Comparison of ENCODE assay signal across 12 cellular contexts in genomic region chr22:23628056-23628748, GRCh38. TPM values are rescaled to one million over a fixed set of nuclear protein-coding genes. Genes with fewer than 3 reads are reported as not detected.
DNase-seq lines count a peak whose midpoint lies in the region; ATAC-seq and TF ChIP-seq lines count a peak whose summit lies in the region.
"Not testable (repeated sequence)": the region's sequence is repeated elsewhere in the genome, so short reads cannot be mapped to it uniquely, and the experiment has no call there.
"Had no signal": no experiment of that assay in that cellular context is flagged by ENCODE, and none has a peak within 500 bp of the region (broad histone marks: within the 10 kb centered on the region; RNA-seq: fewer than 3 reads in every experiment).

No MANE protein-coding gene starts in this region.

- not testable (repeated sequence) for H3K9ac ChIP-seq in IMR-90 (ENCODE audit: low read depth, low read length)

- CTCF ChIA-PET in Caco-2 (lab: Charles Lee): not testable (repeated sequence)
- CTCF ChIA-PET in IMR-90 (lab: Yijun Ruan, JAX): interaction anchor here (0.6 kb wide), 1 partner anchor 292 kb away, joined by 3 read pairs; no protein-coding TSS in a partner anchor

- not testable (repeated sequence) for H3K4me3 ChIP-seq in AG10803 (ENCODE audit: low read length); Caco-2 (ENCODE audit: low read depth, low read length); IMR-90 (ENCODE audit: insufficient read depth, low read depth, low read length)

- H3K4me1 ChIP-seq in Caco-2: peaks cover 35% of the 10 kb centered on the region
- H3K4me1 ChIP-seq in IMR-90 (ENCODE audit: control insufficient read depth, insufficient read depth, low read length): not testable (repeated sequence)

- H2BK20ac ChIP-seq in IMR-90 (ENCODE audit: low read depth, low read length): not testable (repeated sequence)

- not testable (repeated sequence) for H3K18ac ChIP-seq in IMR-90 (ENCODE audit: low read depth, low read length)

- ATAC-seq in IMR-90 (ENCODE audit: low read depth): peak; percentile 19

- not testable (repeated sequence) for H3K36me3 ChIP-seq in Caco-2 (ENCODE audit: control insufficient read depth, insufficient read depth, low read length); IMR-90 (ENCODE audit: control insufficient read depth, insufficient read depth, low read length)

- peak overlapping the region; percentile 90 for H3K27ac Mint-ChIP-seq in Caco-2 (ENCODE audit: unreplicated experiment)

- H3K9me3 ChIP-seq in Caco-2; IMR-90 (ENCODE audit: control insufficient read depth, insufficient read depth, low read length): not testable (repeated sequence)

- dilution Hi-C loops in IMR-90 (cut with HindIII; ENCODE audit: low sequenced_read_pairs, unreplicated experiment): not testable (repeated sequence)

- H3K4me1 Mint-ChIP-seq in Caco-2 (ENCODE audit: low read depth, unreplicated experiment): peaks cover 32% of the 10 kb centered on the region

- H4K20me1 ChIP-seq in IMR-90 (ENCODE audit: insufficient read depth, low read length): not testable (repeated sequence)

- H2BK5ac ChIP-seq in IMR-90 (ENCODE audit: low read depth, low read length, poor library complexity, severe bottlenecking): not testable (repeated sequence)

- BruUV-seq in Caco-2 (replicated peaks; lab: Mats Ljungman, UMichigan); IMR-90 (replicated peaks; lab: Mats Ljungman, UMichigan): not testable (repeated sequence)

- POLR2A ChIA-PET in Caco-2 (lab: Charles Lee); IMR-90 (lab: Charles Lee; ENCODE audit: unreplicated experiment): not testable (repeated sequence)

- not testable (repeated sequence) for H4K91ac ChIP-seq in IMR-90 (ENCODE audit: insufficient read depth, low read depth, low read length)

- H2BK15ac ChIP-seq in IMR-90 (ENCODE audit: low read depth, low read length): not testable (repeated sequence)

- not testable (repeated sequence) for H4K8ac ChIP-seq in IMR-90 (ENCODE audit: low read depth in 2 of 2, low read length in 2 of 2)

- not testable (repeated sequence) for H3K4me2 ChIP-seq in IMR-90 (ENCODE audit: low read depth, low read length)

- in situ Hi-C loops in IMR-90 (cut with MboI; ENCODE audit: low sequenced_read_pairs): loop anchor here (10.0 kb wide), 1 partner anchor 227 kb away; the partner anchor contains the start of gene SLC2A11

- peak; percentile 2 for DNase-seq in AG10803 (ENCODE audit: low read depth)
- DNase-seq in Caco-2, IMR-90: not testable (repeated sequence)
- peak; percentile 19 for DNase-seq in amniotic epithelial cell (ENCODE audit: low read depth)
- DNase-seq in fibroblast of gingiva (ENCODE audit: low read depth): peak; percentile 27
- DNase-seq in posterior vena cava (ENCODE audit: low spot score): peak; percentile 15

- H3K14ac ChIP-seq in IMR-90 (replicated peaks; ENCODE audit: low read depth, low read length): not testable (repeated sequence)

- H4K5ac ChIP-seq in IMR-90 (ENCODE audit: low read depth, low read length): not testable (repeated sequence)

- not testable (repeated sequence) for H3K23ac ChIP-seq in IMR-90 (ENCODE audit: low read depth, low read length)

- H3K27me3 ChIP-seq in Caco-2 (replicated peaks; ENCODE audit: control insufficient read depth, insufficient read depth, low read length); IMR-90 (ENCODE audit: control insufficient read depth, insufficient read depth, low read length): not testable (repeated sequence)

- not testable (repeated sequence) for H3K27me3 Mint-ChIP-seq in Caco-2 (ENCODE audit: insufficient read depth, unreplicated experiment)

- H2AK5ac ChIP-seq in IMR-90 (ENCODE audit: low read depth, low read length): not testable (repeated sequence)

- TF ChIP-seq POLR2A in IMR-90 (IDR thresholded peaks at IDR 0.05; ENCODE audit: low read depth, low read length): not testable (repeated sequence)

- H3K4ac ChIP-seq in IMR-90 (ENCODE audit: low read depth, low read length): not testable (repeated sequence)

- not testable (repeated sequence) for H2AFZ ChIP-seq in IMR-90 (replicated peaks; ENCODE audit: low read length, poor library complexity)

- not testable (repeated sequence) for H3K79me1 ChIP-seq in IMR-90 (ENCODE audit: low read depth in 1 of 2, low read length in 2 of 2)

- 100% methylated on average over 1 of the region's 6 CpGs; no CpG with 5 or more reads in 1 of the 2 experiments for whole genome bisulfite sequencing in IMR-90 (ENCODE audit: extremely low coverage in 2 of 2, insufficient read length in 1 of 2), 2 experiments

- peaks cover 13% of the 10 kb centered on the region for H3K36me3 Mint-ChIP-seq in Caco-2 (ENCODE audit: insufficient read depth, unreplicated experiment)

- intact Hi-C loops in Caco-2 (cut with micrococcal nuclease; ENCODE audit: unreplicated experiment): not testable (repeated sequence)
- intact Hi-C loops in IMR-90 (cut with micrococcal nuclease) (loop anchor here (5.0 kb wide), 1 partner anchor 219 kb away; no protein-coding TSS in a partner anchor), posterior vena cava (cut with DNase I) (loop anchor here in 1 of 2 donors (5.0 kb wide), 1 partner anchor 446 kb away; the partner anchor contains the start of gene BCR)

- H3K27ac ChIP-seq in IMR-90 (ENCODE audit: insufficient read depth, low read length): not testable (repeated sequence)

- H2AK9ac ChIP-seq in IMR-90 (replicated peaks; ENCODE audit: low read depth, low read length, poor library complexity): not testable (repeated sequence)

- not testable (repeated sequence) for TF ChIP-seq RAD21 in IMR-90 (IDR thresholded peaks at IDR 0.05; ENCODE audit: low read length)

- not testable (repeated sequence) for TF ChIP-seq CTCF in AG10803 (conservative IDR thresholded peaks at IDR 0.05; ENCODE audit: low read length); Caco-2 (IDR thresholded peaks at IDR 0.05; ENCODE audit: insufficient read depth in 1 of 2, low read depth in 1 of 2, low read length in 1 of 2, severe bottlenecking in 1 of 2, unreplicated experiment in 1 of 2); IMR-90 (conservative IDR thresholded peaks at IDR 0.05; ENCODE audit: low read depth, low read length)

- H3K4me3 Mint-ChIP-seq in Caco-2 (ENCODE audit: unreplicated experiment): not testable (repeated sequence)

- not testable (repeated sequence) for H2BK120ac ChIP-seq in IMR-90 (ENCODE audit: low read depth, low read length)

- H3K9me1 ChIP-seq in IMR-90 (ENCODE audit: insufficient read depth, low read length): not testable (repeated sequence)

- not testable (repeated sequence) for H3K9me3 Mint-ChIP-seq in Caco-2 (ENCODE audit: unreplicated experiment)

- not testable (repeated sequence) for H3K56ac ChIP-seq in IMR-90 (ENCODE audit: extremely low read depth, insufficient read depth, low read length)

RNA-seq across cellular contexts. Expression of gene DRICH1, which starts 3.9 kb away (rescaled TPM):
- total RNA-seq in Caco-2 (2022) (4.7 and 4.8 TPM in 2 replicates), IMR-90 (2012; rRNA removed) (under 0.01 TPM in 1 of 2 replicates, not detected in the other), posterior vena cava (under 1 TPM; 0.19 to 0.42 TPM)
- polyA plus RNA-seq in IMR-90 (2012; rRNA removed): 0.13 and 0.14 TPM in 2 replicates
- polyA plus RNA-seq in IMR-90 (2012; cell fraction: cytosol; rRNA removed): not detected in 2 replicates
- polyA plus RNA-seq in IMR-90 (2012; cell fraction: nucleus; rRNA removed; ENCODE audit: low replicate concordance): 0.78 and 1.9 TPM in 2 replicates
- total RNA-seq: GM12878, GM23338, H4, H9 had no signal
- polyA plus RNA-seq: CD4-positive, alpha-beta memory T cell; GM12878; GM23338 had no signal

RNA-seq across cellular contexts. Expression of gene IGLL1, which starts 48.1 kb away (rescaled TPM):
- not detected in 2 replicates for total RNA-seq in Caco-2 (2022)
- not detected in 2 replicates for total RNA-seq in IMR-90 (2012; rRNA removed)
- polyA plus RNA-seq in IMR-90 (2012; rRNA removed): not detected in 2 replicates
- not detected in 2 replicates for polyA plus RNA-seq in IMR-90 (2012; cell fraction: cytosol; rRNA removed)
- polyA plus RNA-seq in IMR-90 (2012; cell fraction: nucleus; rRNA removed; ENCODE audit: low replicate concordance): not detected in 2 replicates
- total RNA-seq in posterior vena cava: not detected
- total RNA-seq: A673; CD4-positive, alpha-beta memory T cell; GM12878; GM23338; H4; H9 had no signal
- polyA plus RNA-seq: CD4-positive, alpha-beta memory T cell; GM12878; GM23338 had no signal
